In the genomic region with DNA sequence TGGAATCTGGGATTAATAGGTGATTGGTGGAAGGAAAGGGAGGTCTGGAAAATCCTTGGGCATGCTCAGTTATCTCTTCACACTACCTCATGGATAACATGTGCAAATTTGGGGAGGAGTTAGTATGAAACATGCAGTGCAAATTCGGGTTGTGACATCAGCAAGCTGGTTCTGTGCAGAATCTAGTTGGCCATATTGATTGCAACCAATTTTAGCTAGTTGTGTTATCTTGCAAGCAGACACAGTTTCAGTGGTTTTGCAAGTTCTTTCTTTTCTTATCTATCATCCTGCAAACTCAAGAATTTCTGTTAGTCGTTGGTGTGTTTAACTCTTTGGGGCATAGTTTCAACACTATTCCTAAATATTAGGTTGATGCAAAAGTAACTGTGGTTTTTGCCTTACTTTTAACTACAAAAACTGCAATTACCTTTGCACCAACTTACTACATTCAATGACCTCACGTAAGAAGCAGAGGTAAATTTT, we compare ENCODE assay signal across 1 cellular context.
A peak's percentile ranks its signal among the peaks of the same experiment; 100 is the strongest.
TF ChIP-seq lines count a peak whose summit lies in the region.

No MANE protein-coding gene starts in this region.

TF ChIP-seq in K562, 482 proteins besides CTCF, POLR2A, EP300 and RAD21 (continued from another document and continues in another):
- TF ChIP-seq, protein P1, sequence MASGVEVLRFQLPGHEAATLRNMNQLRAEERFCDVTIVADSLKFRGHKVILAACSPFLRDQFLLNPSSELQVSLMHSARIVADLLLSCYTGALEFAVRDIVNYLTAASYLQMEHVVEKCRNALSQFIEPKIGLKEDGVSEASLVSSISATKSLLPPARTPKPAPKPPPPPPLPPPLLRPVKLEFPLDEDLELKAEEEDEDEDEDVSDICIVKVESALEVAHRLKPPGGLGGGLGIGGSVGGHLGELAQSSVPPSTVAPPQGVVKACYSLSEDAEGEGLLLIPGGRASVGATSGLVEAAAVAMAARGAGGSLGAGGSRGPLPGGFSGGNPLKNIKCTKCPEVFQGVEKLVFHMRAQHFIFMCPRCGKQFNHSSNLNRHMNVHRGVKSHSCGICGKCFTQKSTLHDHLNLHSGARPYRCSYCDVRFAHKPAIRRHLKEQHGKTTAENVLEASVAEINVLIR (CRISPR knock-in tag; IDR thresholded peaks at IDR 0.05): 0 out of 2 replicates have a peak, but pooled peaks have one; percentile 13
- TF ChIP-seq CHCHD3 (CRISPR knock-in tag; IDR thresholded peaks at IDR 0.05): no peak
- no peak for TF ChIP-seq NCOA4 (IDR thresholded peaks at IDR 0.05; ENCODE audit: partially characterized antibody)
- TF ChIP-seq, protein P2, sequence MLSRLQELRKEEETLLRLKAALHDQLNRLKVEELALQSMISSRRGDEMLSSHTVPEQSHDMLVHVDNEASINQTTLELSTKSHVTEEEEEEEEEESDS (CRISPR knock-in tag; IDR thresholded peaks at IDR 0.05): no peak
- TF ChIP-seq, protein P3, sequence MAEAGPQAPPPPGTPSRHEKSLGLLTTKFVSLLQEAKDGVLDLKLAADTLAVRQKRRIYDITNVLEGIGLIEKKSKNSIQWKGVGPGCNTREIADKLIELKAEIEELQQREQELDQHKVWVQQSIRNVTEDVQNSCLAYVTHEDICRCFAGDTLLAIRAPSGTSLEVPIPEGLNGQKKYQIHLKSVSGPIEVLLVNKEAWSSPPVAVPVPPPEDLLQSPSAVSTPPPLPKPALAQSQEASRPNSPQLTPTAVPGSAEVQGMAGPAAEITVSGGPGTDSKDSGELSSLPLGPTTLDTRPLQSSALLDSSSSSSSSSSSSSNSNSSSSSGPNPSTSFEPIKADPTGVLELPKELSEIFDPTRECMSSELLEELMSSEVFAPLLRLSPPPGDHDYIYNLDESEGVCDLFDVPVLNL (CRISPR knock-in tag; IDR thresholded peaks at IDR 0.05; ENCODE audit: low read depth): no peak
- TF ChIP-seq, protein P4, sequence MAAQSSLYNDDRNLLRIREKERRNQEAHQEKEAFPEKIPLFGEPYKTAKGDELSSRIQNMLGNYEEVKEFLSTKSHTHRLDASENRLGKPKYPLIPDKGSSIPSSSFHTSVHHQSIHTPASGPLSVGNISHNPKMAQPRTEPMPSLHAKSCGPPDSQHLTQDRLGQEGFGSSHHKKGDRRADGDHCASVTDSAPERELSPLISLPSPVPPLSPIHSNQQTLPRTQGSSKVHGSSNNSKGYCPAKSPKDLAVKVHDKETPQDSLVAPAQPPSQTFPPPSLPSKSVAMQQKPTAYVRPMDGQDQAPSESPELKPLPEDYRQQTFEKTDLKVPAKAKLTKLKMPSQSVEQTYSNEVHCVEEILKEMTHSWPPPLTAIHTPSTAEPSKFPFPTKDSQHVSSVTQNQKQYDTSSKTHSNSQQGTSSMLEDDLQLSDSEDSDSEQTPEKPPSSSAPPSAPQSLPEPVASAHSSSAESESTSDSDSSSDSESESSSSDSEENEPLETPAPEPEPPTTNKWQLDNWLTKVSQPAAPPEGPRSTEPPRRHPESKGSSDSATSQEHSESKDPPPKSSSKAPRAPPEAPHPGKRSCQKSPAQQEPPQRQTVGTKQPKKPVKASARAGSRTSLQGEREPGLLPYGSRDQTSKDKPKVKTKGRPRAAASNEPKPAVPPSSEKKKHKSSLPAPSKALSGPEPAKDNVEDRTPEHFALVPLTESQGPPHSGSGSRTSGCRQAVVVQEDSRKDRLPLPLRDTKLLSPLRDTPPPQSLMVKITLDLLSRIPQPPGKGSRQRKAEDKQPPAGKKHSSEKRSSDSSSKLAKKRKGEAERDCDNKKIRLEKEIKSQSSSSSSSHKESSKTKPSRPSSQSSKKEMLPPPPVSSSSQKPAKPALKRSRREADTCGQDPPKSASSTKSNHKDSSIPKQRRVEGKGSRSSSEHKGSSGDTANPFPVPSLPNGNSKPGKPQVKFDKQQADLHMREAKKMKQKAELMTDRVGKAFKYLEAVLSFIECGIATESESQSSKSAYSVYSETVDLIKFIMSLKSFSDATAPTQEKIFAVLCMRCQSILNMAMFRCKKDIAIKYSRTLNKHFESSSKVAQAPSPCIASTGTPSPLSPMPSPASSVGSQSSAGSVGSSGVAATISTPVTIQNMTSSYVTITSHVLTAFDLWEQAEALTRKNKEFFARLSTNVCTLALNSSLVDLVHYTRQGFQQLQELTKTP (IDR thresholded peaks at IDR 0.05; ENCODE audit: low read depth in 1 of 2, partially characterized antibody in 2 of 2): no peak
- peak; percentile 54 for TF ChIP-seq EP400 (IDR thresholded peaks at IDR 0.05)
- no peak for TF ChIP-seq NR4A1 (CRISPR knock-in tag; IDR thresholded peaks at IDR 0.05)
- TF ChIP-seq NR4A1 (tag; IDR thresholded peaks at IDR 0.05): no peak
- no peak for TF ChIP-seq ZSCAN32 (CRISPR knock-in tag; IDR thresholded peaks at IDR 0.05)
- TF ChIP-seq U2AF2 (optimal IDR thresholded peaks at IDR 0.05; ENCODE audit: low read depth, low read length): no peak
- 0 out of 2 replicates have a peak, but pooled peaks have one; percentile 41 for TF ChIP-seq ATF7 (IDR thresholded peaks at IDR 0.05)
- no peak for TF ChIP-seq CCAR2 (IDR thresholded peaks at IDR 0.05; ENCODE audit: low read depth, low read length)
- TF ChIP-seq MAZ (CRISPR knock-in tag; conservative IDR thresholded peaks at IDR 0.05 in 1 of 2, IDR thresholded peaks at IDR 0.05 in 1 of 2): peak in 1 of 2 experiments; percentile 37; a peak in 1 of 4 replicates
- TF ChIP-seq, protein P5, sequence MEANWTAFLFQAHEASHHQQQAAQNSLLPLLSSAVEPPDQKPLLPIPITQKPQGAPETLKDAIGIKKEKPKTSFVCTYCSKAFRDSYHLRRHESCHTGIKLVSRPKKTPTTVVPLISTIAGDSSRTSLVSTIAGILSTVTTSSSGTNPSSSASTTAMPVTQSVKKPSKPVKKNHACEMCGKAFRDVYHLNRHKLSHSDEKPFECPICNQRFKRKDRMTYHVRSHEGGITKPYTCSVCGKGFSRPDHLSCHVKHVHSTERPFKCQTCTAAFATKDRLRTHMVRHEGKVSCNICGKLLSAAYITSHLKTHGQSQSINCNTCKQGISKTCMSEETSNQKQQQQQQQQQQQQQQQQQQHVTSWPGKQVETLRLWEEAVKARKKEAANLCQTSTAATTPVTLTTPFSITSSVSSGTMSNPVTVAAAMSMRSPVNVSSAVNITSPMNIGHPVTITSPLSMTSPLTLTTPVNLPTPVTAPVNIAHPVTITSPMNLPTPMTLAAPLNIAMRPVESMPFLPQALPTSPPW (CRISPR knock-in tag; IDR thresholded peaks at IDR 0.05): peak; percentile 38; the same call in 1 of the 2 replicates
- TF ChIP-seq HNRNPL (IDR thresholded peaks at IDR 0.05; ENCODE audit: low read depth, low read length): no peak
- TF ChIP-seq NCOA2 (IDR thresholded peaks at IDR 0.05; ENCODE audit: partially characterized antibody in 2 of 2): no peak
- no peak for TF ChIP-seq CTCFL (IDR thresholded peaks at IDR 0.05; ENCODE audit: borderline replicate concordance, insufficient read depth, low read depth, low read length, poor library complexity, severe bottlenecking)
- no peak for TF ChIP-seq ZNF408 (CRISPR knock-in tag; IDR thresholded peaks at IDR 0.05; ENCODE audit: low read depth)
- peak in 1 of 2 experiments; percentile 40; a peak in 1 of 4 replicates for TF ChIP-seq MLLT1 (IDR thresholded peaks at IDR 0.05)
- TF ChIP-seq MGA (IDR thresholded peaks at IDR 0.05): peak; percentile 92
- TF ChIP-seq HINFP (tag; conservative IDR thresholded peaks at IDR 0.05; ENCODE audit: low read depth): no peak
